Comparison of ENCODE assay signal across 21 cellular contexts in genomic region chr1:5880630-5881405, GRCh38.
A peak's percentile ranks its signal among the peaks of the same experiment; 100 is the strongest.
DNase-seq lines count a peak whose midpoint lies in the region; ATAC-seq and TF ChIP-seq lines count a peak whose summit lies in the region.
"Had no signal": no experiment of that assay in that cellular context is flagged by ENCODE, and none has a peak within 500 bp of the region (broad histone marks: within the 10 kb centered on the region; RNA-seq: fewer than 3 reads in every experiment).

No MANE protein-coding gene starts in this region.

- no peaks in the 10 kb centered on the region for H3K4me1 ChIP-seq in lower lobe of right lung
- H3K4me1 ChIP-seq: A549 had no signal

- no peaks in the 10 kb centered on the region for H3K27me3 Mint-ChIP-seq in chondrocyte (ENCODE audit: low read depth)
- H3K27me3 Mint-ChIP-seq: CD4-positive, alpha-beta memory T cell had no signal

- ATAC-seq in left ventricle myocardium superior (no peak), left cardiac atrium (no peak), lower lobe of right lung (no peak)
- ATAC-seq: A549, GM23338 had no signal

- intact Hi-C loops in left ventricle myocardium superior (cut with micrococcal nuclease) = no loop called here
- intact Hi-C loops in left cardiac atrium (cut with DNase I) = no loop called here
- intact Hi-C loops in lower lobe of right lung (cut with DNase I) = no loop called here

- H3K9me3 Mint-ChIP-seq in chondrocyte (ENCODE audit: low read depth) = peaks cover 12% of the 10 kb centered on the region

- no peaks in the 10 kb centered on the region for H3K27me3 ChIP-seq in lower lobe of right lung (ENCODE audit: low read depth)
- H3K27me3 ChIP-seq: BE2C had no signal

- TF ChIP-seq CTCF in chondrocyte (IDR thresholded peaks at IDR 0.05) = no peak
- no peak for TF ChIP-seq CTCF in lower lobe of right lung (IDR thresholded peaks at IDR 0.05)

- peaks cover 3% of the 10 kb centered on the region for H3K9me3 ChIP-seq in lower lobe of right lung
- H3K9me3 ChIP-seq: A549, BE2C had no signal

- H3K4me3 Mint-ChIP-seq in chondrocyte (ENCODE audit: unreplicated experiment) = no peak overlapping the region
- H3K4me3 Mint-ChIP-seq: CD4-positive, alpha-beta memory T cell; GM23338; H9 had no signal

- DNase-seq in left ventricle myocardium superior = peak; percentile 11
- no peak for DNase-seq in left cardiac atrium
- peak; percentile 75 for DNase-seq in chondrocyte (ENCODE audit: low spot score)
- peak; percentile 22 for DNase-seq in lower lobe of right lung
- no peak for DNase-seq in NCI-H748 treated with DMSO at 0.1 percent for 48 hours (lab: John Stamatoyannopoulos, UW)
- DNase-seq in NCI-H2081 (lab: John Stamatoyannopoulos, UW) = no peak
- no peak for DNase-seq in MV-4-11 (lab: John Stamatoyannopoulos, UW)
- DNase-seq: 8988T; ACHN; AML-193; BE2C; C1 segment of cervical spinal cord; Calu3; CD4-positive, alpha-beta memory T cell; COR-L47; DMS53; DMS79 treated with DMSO at 0.1 percent for 48 hours; GF-D8; H9 had no signal

- no peak overlapping the region for H3K27ac Mint-ChIP-seq in chondrocyte (ENCODE audit: unreplicated experiment)
- H3K27ac Mint-ChIP-seq: GM23338 had no signal

- no peak overlapping the region for H3K27ac ChIP-seq in lower lobe of right lung
- H3K27ac ChIP-seq: A549 had no signal

- H3K36me3 Mint-ChIP-seq in chondrocyte (ENCODE audit: low read depth) = peaks cover 24% of the 10 kb centered on the region

- H3K36me3 ChIP-seq in lower lobe of right lung = peaks cover 53% of the 10 kb centered on the region
- H3K36me3 ChIP-seq: BE2C had no signal

- no peaks in the 10 kb centered on the region for H3K4me1 Mint-ChIP-seq in chondrocyte (ENCODE audit: low read depth)
- H3K4me1 Mint-ChIP-seq: CD4-positive, alpha-beta memory T cell; GM23338 had no signal

- H3K4me3 ChIP-seq in lower lobe of right lung = no peak overlapping the region
- H3K4me3 ChIP-seq: A549, GM23338 had no signal

Comparison
In these comparisons a context has a peak if more than half of its experiments do, and no peak if none do; other contexts are left out.
1. DNase-seq: peak in left ventricle myocardium superior (single experiment), chondrocyte (single experiment) and lower lobe of right lung (single experiment); none in left cardiac atrium (single experiment), NCI-H748 treated with DMSO at 0.1 percent for 48 hours (single experiment), NCI-H2081 (0 of 2) and MV-4-11 (single experiment).